ENCODE assay signal across 9 cellular contexts in genomic region chr14:92880851-92881250, GRCh38. TPM values are rescaled to one million over a fixed set of nuclear protein-coding genes. Genes with fewer than 3 reads are reported as not detected.
DNase-seq lines count a peak whose midpoint lies in the region; ATAC-seq and TF ChIP-seq lines count a peak whose summit lies in the region.
"Had no signal": no experiment of that assay in that cellular context is flagged by ENCODE, and none has a peak within 500 bp of the region (broad histone marks: within the 10 kb centered on the region; RNA-seq: fewer than 3 reads in every experiment).

No MANE protein-coding gene starts in this region.

- WGBS in mesenchymal stem cell = 45% methylated on average over 12 of the region's 12 CpGs

- POLR2A ChIA-PET in A673 (lab: Charles Lee; ENCODE audit: low non-redundant PET) = no interaction called here

- H2AK5ac ChIP-seq in mesenchymal stem cell (ENCODE audit: low read length, severe bottlenecking) = no peak overlapping the region

- H3K18ac ChIP-seq in mesenchymal stem cell (ENCODE audit: low read depth in 1 of 2, low read length in 2 of 2) = no peak overlapping the region

- H2BK120ac ChIP-seq in mesenchymal stem cell (ENCODE audit: low read depth, low read length) = no peak overlapping the region

- no peak overlapping the region for H3K23ac ChIP-seq in mesenchymal stem cell (ENCODE audit: low read length in 2 of 2)

- no peak overlapping the region for H2BK12ac ChIP-seq in mesenchymal stem cell (ENCODE audit: low read length in 2 of 2)

- H3K79me1 ChIP-seq in mesenchymal stem cell (replicated peaks; ENCODE audit: low read length, poor library complexity, severe bottlenecking) = no peaks in the 10 kb centered on the region

- H3K27me3 ChIP-seq in A673 (replicated peaks; ENCODE audit: insufficient read depth, low read depth, low read length, poor library complexity) (peaks cover 82% of the 10 kb centered on the region), right atrium auricular region (no peaks in the 10 kb centered on the region), mesenchymal stem cell (ENCODE audit: control insufficient read depth in 1 of 2, insufficient read depth in 1 of 2, low read length in 2 of 2) (peaks cover 38 to 83% of the 10 kb centered on the region in 2 experiments)

- no peak overlapping the region for H4K91ac ChIP-seq in mesenchymal stem cell (ENCODE audit: low read length)

- in situ Hi-C loops in KBM-7 (cut with MboI; ENCODE audit: low pct_unique_long_range_greater_than_20kb, low sequenced_read_pairs) = no loop called here
- in situ Hi-C loops in SK-MEL-5 (cut with HindIII; ENCODE audit: low pct_unique_long_range_greater_than_20kb, low sequenced_read_pairs) = no loop called here

- H2BK15ac ChIP-seq in mesenchymal stem cell (ENCODE audit: low read depth, poor library complexity, severe bottlenecking) = no peak overlapping the region

- H3K36me3 ChIP-seq in A673 (ENCODE audit: insufficient read depth, low read length, poor library complexity, severe bottlenecking) (no peaks in the 10 kb centered on the region), right atrium auricular region (no peaks in the 10 kb centered on the region), mesenchymal stem cell (ENCODE audit: control insufficient read depth in 1 of 2, insufficient read depth in 2 of 2, low read depth in 1 of 2, low read length in 2 of 2) (no peaks in the 10 kb centered on the region)
- H3K36me3 ChIP-seq: neutrophil had no signal

- no peak overlapping the region for H3K9ac ChIP-seq in mesenchymal stem cell (ENCODE audit: low read length)

- H3K4me2 ChIP-seq in mesenchymal stem cell (ENCODE audit: low read length, poor library complexity, severe bottlenecking) = no peak overlapping the region

- H2AFZ ChIP-seq in mesenchymal stem cell (ENCODE audit: low read depth, low read length) = no peak overlapping the region

- BruUV-seq in A673 (replicated peaks; lab: Mats Ljungman, UMichigan) = no TSS peak

- H3K4me1 ChIP-seq in A673 (ENCODE audit: insufficient read depth, low read length, poor library complexity, severe bottlenecking) (no peaks in the 10 kb centered on the region), right atrium auricular region (no peaks in the 10 kb centered on the region), mesenchymal stem cell (ENCODE audit: control insufficient read depth, insufficient read depth, low read depth, low read length) (peaks cover 6% of the 10 kb centered on the region)

- no peak overlapping the region for H4K8ac ChIP-seq in mesenchymal stem cell (ENCODE audit: low read length)

- H3K4me3 ChIP-seq in A673 (ENCODE audit: low read depth, low read length, poor library complexity, severe bottlenecking) = no peak overlapping the region
- no peak overlapping the region for H3K4me3 ChIP-seq in right atrium auricular region
- no peak overlapping the region for H3K4me3 ChIP-seq in mesenchymal stem cell (ENCODE audit: insufficient read depth in 1 of 2, low read depth in 1 of 2, low read length in 2 of 2)

- no peak overlapping the region for H3K4ac ChIP-seq in mesenchymal stem cell (ENCODE audit: low read depth in 1 of 2, low read length in 2 of 2)

- CTCF ChIA-PET in A673 (lab: Charles Lee) = interaction anchor here (0.7 to 1.0 kb wide), 2 partner anchors 43 to 232 kb away, joined by 3 to 4 read pairs; no protein-coding TSS in a partner anchor

- TF ChIP-seq CTCF in A673 (conservative IDR thresholded peaks at IDR 0.05; ENCODE audit: low read depth, low read length) = peak; percentile 55
- peak; percentile 21 to 53 for TF ChIP-seq CTCF in right atrium auricular region (IDR thresholded peaks at IDR 0.05)

- H3K9me3 ChIP-seq in A673 (ENCODE audit: low read depth, low read length, poor library complexity, severe bottlenecking) (no peaks in the 10 kb centered on the region), right atrium auricular region (no peaks in the 10 kb centered on the region), mesenchymal stem cell (ENCODE audit: control insufficient read depth, low read length) (peaks cover 9% of the 10 kb centered on the region)
- H3K9me3 ChIP-seq: neutrophil had no signal

- H3K27ac ChIP-seq in A673 (ENCODE audit: low read depth, low read length, poor library complexity, severe bottlenecking) = no peak overlapping the region
- no peak overlapping the region for H3K27ac ChIP-seq in right atrium auricular region
- no peak overlapping the region for H3K27ac ChIP-seq in mesenchymal stem cell (ENCODE audit: low read length, poor library complexity, severe bottlenecking)
- H3K27ac ChIP-seq: neutrophil had no signal

- ATAC-seq in HG02759 (IDR thresholded peaks at IDR 0.05; ENCODE audit: unreplicated experiment) (no peak), HG03565 (IDR thresholded peaks at IDR 0.05; ENCODE audit: unreplicated experiment) (no peak)

- peak; percentile 62 for DNase-seq in A673 (ENCODE audit: low spot score)
- DNase-seq in KBM-7 = peak; percentile 6
- peak; percentile 78 for DNase-seq in SK-MEL-5 (ENCODE audit: low read depth, low spot score)
- peak; percentile 28 for DNase-seq in right atrium auricular region (ENCODE audit: low spot score)
- no peak for DNase-seq in activated T-cell treated with anti-CD3 and anti-CD28 coated beads for 4 hours
- no peak for DNase-seq in mesenchymal stem cell

- no peak overlapping the region for H2BK5ac ChIP-seq in mesenchymal stem cell (ENCODE audit: low read depth, low read length, poor library complexity, severe bottlenecking)

- H3K14ac ChIP-seq in mesenchymal stem cell (ENCODE audit: low read length in 2 of 2) = no peak overlapping the region

- intact Hi-C loops in A673 (cut with micrococcal nuclease; ENCODE audit: unreplicated experiment) = no loop called here

RNA-seq across cellular contexts. Expression of gene CHGA, which starts 42.1 kb away (rescaled TPM):
- total RNA-seq in A673 (2021) (12.7 and 14.8 TPM in 2 replicates), right atrium auricular region (not detected)
- total RNA-seq in SK-MEL-5 (2014; rRNA removed; shearing (Covaris generic)) = 6.2 and 6.7 TPM in 2 replicates
- 18.3 and 22.4 TPM in 2 replicates for polyA plus RNA-seq in SK-MEL-5 (2015; cell fraction: cytosol; rRNA removed)
- 4.1 and 13.7 TPM in 2 replicates for polyA plus RNA-seq in SK-MEL-5 (2015; cell fraction: nucleus; rRNA removed)
- not detected for polyA plus RNA-seq in mesenchymal stem cell (2013, experiment 1 of 2)
- polyA plus RNA-seq in mesenchymal stem cell (2013, experiment 2 of 2) = not detected

Comparison
In these comparisons a context has a peak if more than half of its experiments do, and no peak if none do; other contexts are left out.
1. DNase-seq: peak in A673 (single experiment), KBM-7 (single experiment), SK-MEL-5 (single experiment) and right atrium auricular region (single experiment); none in activated T-cell treated with anti-CD3 and anti-CD28 coated beads for 4 hours (single experiment) and mesenchymal stem cell (single experiment).